26 cellular contexts compared by ENCODE assay signal in the genomic region with DNA sequence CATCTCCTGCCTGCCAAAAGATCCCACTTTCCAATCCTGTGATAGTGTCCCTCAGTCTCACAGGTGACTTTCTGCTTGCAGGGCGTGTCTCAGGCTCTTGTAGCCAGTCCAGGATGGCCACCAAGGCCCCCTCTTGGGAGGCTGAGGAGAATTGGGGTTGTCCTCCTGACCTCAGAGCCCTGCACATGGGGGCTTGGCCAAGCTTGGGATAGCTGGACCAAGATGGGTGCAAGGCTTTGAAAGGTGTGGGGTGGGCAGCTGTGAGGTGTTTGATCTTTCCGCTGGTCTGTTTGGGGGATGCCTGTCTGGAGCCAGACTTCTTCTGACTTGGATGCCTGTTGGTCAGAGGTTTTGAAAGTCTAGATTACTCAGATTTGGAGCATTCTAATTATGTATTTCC. TPM values are rescaled to one million over a fixed set of nuclear protein-coding genes. Genes with fewer than 3 reads are reported as not detected.
"Had no signal": no experiment of that assay in that cellular context is flagged by ENCODE, and none has a peak within 500 bp of the region (broad histone marks: within the 10 kb centered on the region; RNA-seq: fewer than 3 reads in every experiment).

No MANE protein-coding gene starts in this region.

- FAIRE-seq: endometrium had no signal

- H3K4me3 Mint-ChIP-seq: activated naive CD8-positive, alpha-beta T cell treated with anti-CD3 and anti-CD28 coated beads, Interleukin-2, amount 50 U/mL, for 24 hours; brain; immature natural killer cell had no signal

- H3K4me1 Mint-ChIP-seq: activated naive CD8-positive, alpha-beta T cell treated with anti-CD3 and anti-CD28 coated beads, Interleukin-2, amount 50 U/mL, for 24 hours; brain; immature natural killer cell had no signal

- H3K27ac Mint-ChIP-seq: activated naive CD8-positive, alpha-beta T cell treated with anti-CD3 and anti-CD28 coated beads, Interleukin-2, amount 50 U/mL, for 24 hours; immature natural killer cell; progenitor cell of endocrine pancreas had no signal

- H3K9me3 ChIP-seq: left lung, stomach, testis, vagina had no signal

- H3K27ac ChIP-seq: hepatocyte, left lung, stomach, testis, vagina had no signal

- H3K27me3 ChIP-seq: hepatocyte, left lung, stomach, testis, vagina had no signal

- H3K9me3 Mint-ChIP-seq: activated naive CD8-positive, alpha-beta T cell treated with anti-CD3 and anti-CD28 coated beads, Interleukin-2, amount 50 U/mL, for 24 hours; brain; immature natural killer cell had no signal

- DNase-seq: activated CD4-positive, alpha-beta T cell treated with anti-CD3 and anti-CD28 coated beads for 4 hours; activated CD4-positive, alpha-beta T cell treated with anti-CD3 and anti-CD28 coated beads, Interleukin-2, amount 50 U/mL, for 48 hours; activated CD4-positive, CD25-positive, alpha-beta regulatory T cell; activated CD8-positive, alpha-beta memory T cell treated with anti-CD3 and anti-CD28 coated beads, Interleukin-2, amount 50 U/mL, for 48 hours; activated gamma-delta T cell; activated naive CD4-positive, alpha-beta T cell treated with anti-CD3 and anti-CD28 coated beads, Interleukin-2, amount 50 U/mL, for 16 hours; activated naive CD8-positive, alpha-beta T cell treated with anti-CD3 and anti-CD28 coated beads, Interleukin-2, amount 50 U/mL, for 24 hours; kidney glomerular epithelial cell; left lung; midbrain; occipital lobe; stimulated activated CD4-positive, alpha-beta T cell treated with anti-CD3 and anti-CD28 coated beads, Interleukin-1b, Interleukin-23, amount 100 ng/mL, for 48 hours; stomach; trophoblast cell had no signal

- H3K27me3 Mint-ChIP-seq: activated naive CD8-positive, alpha-beta T cell treated with anti-CD3 and anti-CD28 coated beads, Interleukin-2, amount 50 U/mL, for 24 hours; brain; progenitor cell of endocrine pancreas had no signal

- H3K4me3 ChIP-seq: hepatocyte, left lung, stomach, testis, vagina had no signal

- H3K4me1 ChIP-seq: left lung, stomach, vagina had no signal

RNA-seq across cellular contexts. Expression of a gene that starts 12.0 kb away (rescaled TPM):
- total RNA-seq: cardiac septum, chondrocyte, epithelial cell of proximal tubule, fibroblast of villous mesenchyme, glomerular endothelial cell, hepatocyte, stomach, vagina had no signal
- polyA plus RNA-seq: hepatocyte had no signal
